Comparison of ENCODE assay signal across 8 cellular contexts in the genomic region with DNA sequence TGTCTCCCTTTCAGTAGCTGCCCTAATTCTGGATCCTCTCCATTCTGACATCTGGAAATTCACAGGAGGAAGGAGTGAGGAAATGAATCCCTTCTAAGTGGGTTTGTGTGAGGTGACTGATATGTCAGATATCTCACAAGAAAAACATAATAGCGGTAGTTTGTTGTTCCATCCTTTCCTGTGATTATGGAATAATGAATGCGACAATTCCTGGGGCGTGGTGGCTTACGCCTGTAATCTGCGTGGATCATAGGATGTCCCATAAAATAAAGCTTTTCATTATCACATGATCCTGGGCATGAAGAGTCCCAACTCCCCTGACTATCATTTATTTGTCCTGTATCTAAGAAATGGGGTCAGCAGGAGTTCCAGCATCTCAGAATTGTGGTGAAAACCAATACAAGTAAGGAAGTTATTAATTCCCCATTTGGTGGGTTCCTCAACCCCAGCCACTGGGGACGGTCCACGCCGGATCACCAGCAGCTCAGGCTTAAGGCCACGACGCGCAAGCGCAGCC. TPM values are rescaled to one million over a fixed set of nuclear protein-coding genes. Genes with fewer than 3 reads are reported as not detected.
DNase-seq lines count a peak whose midpoint lies in the region; ATAC-seq, FAIRE-seq and TF ChIP-seq lines count a peak whose summit lies in the region.

No MANE protein-coding gene starts in this region.

- no peak for FAIRE-seq in D721Med (lab: Jason Lieb, UNC)

- TF ChIP-seq CTCF in D721Med (IDR thresholded peaks at IDR 0.05; ENCODE audit: insufficient read depth, missing control alignments) = no peak
- no peak for TF ChIP-seq CTCF in OCI-LY1 (IDR thresholded peaks at IDR 0.05; ENCODE audit: low read length)
- TF ChIP-seq CTCF in epithelial cell of esophagus (IDR thresholded peaks at IDR 0.05; ENCODE audit: insufficient read depth, low read depth, low read length, missing control alignments) = no peak
- TF ChIP-seq CTCF in osteocyte (IDR thresholded peaks at IDR 0.05) = no peak

- H4K20me1 ChIP-seq in OCI-LY1 (ENCODE audit: insufficient read depth, low read length) = no peaks in the 10 kb centered on the region

- H3K36me3 ChIP-seq in OCI-LY1 (ENCODE audit: insufficient read depth, low read length) = peaks cover 21% of the 10 kb centered on the region

- H3K36me3 Mint-ChIP-seq in osteocyte (ENCODE audit: unreplicated experiment) = peaks cover 9% of the 10 kb centered on the region

- H3K9ac ChIP-seq in OCI-LY1 (ENCODE audit: low read length) = peak overlapping the region; percentile 99

- no peaks in the 10 kb centered on the region for H3K27me3 Mint-ChIP-seq in osteocyte (ENCODE audit: unreplicated experiment)

- H3K27ac ChIP-seq in OCI-LY1 (ENCODE audit: low read depth, low read length, poor library complexity, severe bottlenecking) = peak overlapping the region; percentile 82

- H3K4me3 Mint-ChIP-seq in osteocyte (ENCODE audit: unreplicated experiment) = peak overlapping the region; percentile 88

- H3K27ac Mint-ChIP-seq in osteocyte (ENCODE audit: unreplicated experiment) = peak overlapping the region; percentile 95

- H3K4me2 ChIP-seq in OCI-LY1 (ENCODE audit: low read length) = peak overlapping the region; percentile 84

- H3K4me3 ChIP-seq in OCI-LY1 (ENCODE audit: low read depth, low read length, poor library complexity, severe bottlenecking) = peak overlapping the region; percentile 95
- H3K4me3 ChIP-seq in epithelial cell of esophagus (ENCODE audit: low read length) = peak overlapping the region; percentile 76

- no peak overlapping the region for H2AFZ ChIP-seq in OCI-LY1 (ENCODE audit: low read length)

- H3K9me3 Mint-ChIP-seq in osteocyte (ENCODE audit: unreplicated experiment) = no peaks in the 10 kb centered on the region

- no peaks in the 10 kb centered on the region for H3K9me2 ChIP-seq in OCI-LY1 (ENCODE audit: low read depth, low read length)

- peaks cover 22% of the 10 kb centered on the region for H3K4me1 ChIP-seq in OCI-LY1 (ENCODE audit: insufficient read depth, low read length, severe bottlenecking)

- no peaks in the 10 kb centered on the region for H3K27me3 ChIP-seq in OCI-LY1 (ENCODE audit: insufficient read depth, low read length)

- ATAC-seq in HG02885 (IDR thresholded peaks at IDR 0.05; ENCODE audit: poor library complexity, unreplicated experiment) (no peak), GM21723 (IDR thresholded peaks at IDR 0.05; ENCODE audit: unreplicated experiment) (no peak)

- DNase-seq in D721Med (ENCODE audit: insufficient read length, low spot score) (peak; percentile 68), epithelial cell of esophagus (ENCODE audit: low read depth) (no peak), osteocyte (ENCODE audit: extremely low spot score, unreplicated experiment) (no peak), NCI-H2171 (lab: John Stamatoyannopoulos, UW) (no peak)
- DNase-seq in stimulated activated CD8-positive, alpha-beta memory T cell treated with anti-CD3 and anti-CD28 coated beads, Interleukin-4, amount 100 ng/mL, for 48 hours = no peak

- no peaks in the 10 kb centered on the region for H3F3A ChIP-seq in OCI-LY1 (ENCODE audit: insufficient read depth, low read length)

- no peaks in the 10 kb centered on the region for H3K9me3 ChIP-seq in OCI-LY1 (ENCODE audit: low read length)

- H3K4me1 Mint-ChIP-seq in osteocyte (ENCODE audit: unreplicated experiment) = peaks cover 36% of the 10 kb centered on the region

- H3K79me2 ChIP-seq in OCI-LY1 (ENCODE audit: insufficient read depth, low read length) = peaks cover 21% of the 10 kb centered on the region

RNA-seq across cellular contexts. Expression of gene C5orf24, which starts 0.4 kb away (rescaled TPM):
- total RNA-seq in osteocyte = 81.7 and 81.8 TPM in 2 replicates

RNA-seq across cellular contexts. Expression of gene TXNDC15, which starts 28.8 kb away (rescaled TPM):
- total RNA-seq in osteocyte = 68.2 and 75.7 TPM in 2 replicates

RNA-seq across cellular contexts. Expression of gene PCBD2, which starts 59.5 kb away (rescaled TPM):
- 8.5 and 11.8 TPM in 2 replicates for total RNA-seq in osteocyte
